In genomic region chr1:160358073-160358472, GRCh38 we compare ENCODE assay signal across 12 cellular contexts. TPM values are rescaled to one million over a fixed set of nuclear protein-coding genes. Genes with fewer than 3 reads are reported as not detected.
"Had no signal": no experiment of that assay in that cellular context is flagged by ENCODE, and none has a peak within 500 bp of the region (broad histone marks: within the 10 kb centered on the region; RNA-seq: fewer than 3 reads in every experiment).

No MANE protein-coding gene starts in this region.

- H3K9me3 ChIP-seq: ovary had no signal

- ATAC-seq: activated CD4-positive, alpha-beta T cell treated with anti-CD3 and anti-CD28 coated beads for 36 hours; esophagus mucosa had no signal

- H3K4me1 Mint-ChIP-seq: activated CD4-positive, alpha-beta T cell treated with anti-CD3 and anti-CD28 coated beads for 36 hours had no signal

- H3K27ac Mint-ChIP-seq: activated CD4-positive, alpha-beta memory T cell treated with anti-CD3 and anti-CD28 coated beads for 36 hours; activated CD4-positive, alpha-beta T cell treated with anti-CD3 and anti-CD28 coated beads for 36 hours; T-helper 1 cell treated with Interleukin-12 subunit alpha and Interleukin-12 subunit beta and Interleukin-4 antibody, amounts not matched to agents 30 μg/mL and 1 μg/mL, for 36 hours had no signal

- H3K36me3 ChIP-seq: ovary had no signal

- H3K27me3 ChIP-seq: cardiac muscle cell, ovary had no signal

- H3K4me3 Mint-ChIP-seq: activated CD4-positive, alpha-beta memory T cell treated with anti-CD3 and anti-CD28 coated beads for 36 hours; activated CD4-positive, alpha-beta T cell treated with anti-CD3 and anti-CD28 coated beads for 36 hours; T-helper 1 cell treated with Interleukin-12 subunit alpha and Interleukin-12 subunit beta and Interleukin-4 antibody, amounts not matched to agents 30 μg/mL and 1 μg/mL, for 36 hours had no signal

- H3K9me3 Mint-ChIP-seq: activated CD4-positive, alpha-beta memory T cell treated with anti-CD3 and anti-CD28 coated beads for 36 hours; T-helper 1 cell treated with Interleukin-12 subunit alpha and Interleukin-12 subunit beta and Interleukin-4 antibody, amounts not matched to agents 30 μg/mL and 1 μg/mL, for 36 hours had no signal

- H3K27ac ChIP-seq: cardiac muscle cell, ovary had no signal

- FAIRE-seq: endometrium had no signal

- DNase-seq: activated CD4-positive, alpha-beta memory T cell treated with anti-CD3 and anti-CD28 coated beads for 36 hours; activated CD4-positive, alpha-beta T cell treated with anti-CD3 and anti-CD28 coated beads for 36 hours; activated gamma-delta T cell; activated T-cell treated with anti-CD3 and anti-CD28 coated beads, Interleukin-2, amount 50 U/mL, for 48 hours; ovary; stimulated activated CD4-positive, alpha-beta T cell treated with anti-CD3 and anti-CD28 coated beads, Interleukin-1b, Interleukin-23, amount 100 ng/mL, for 48 hours had no signal

- H3K4me3 ChIP-seq: cardiac muscle cell, ovary had no signal

- H3K27me3 Mint-ChIP-seq: activated CD4-positive, alpha-beta memory T cell treated with anti-CD3 and anti-CD28 coated beads for 36 hours; activated CD4-positive, alpha-beta T cell treated with anti-CD3 and anti-CD28 coated beads for 36 hours had no signal

RNA-seq across cellular contexts. Expression of gene NHLH1, which starts 8.8 kb away (rescaled TPM):
- total RNA-seq: ureter had no signal
- polyA plus RNA-seq: cardiac muscle cell had no signal

RNA-seq across cellular contexts. Expression of gene VANGL2, which starts 42.3 kb away (rescaled TPM):
- total RNA-seq: activated CD4-positive, alpha-beta memory T cell treated with anti-CD3 and anti-CD28 coated beads for 36 hours; pulmonary artery endothelial cell had no signal
